8 cellular contexts compared by ENCODE assay signal in the genomic region with DNA sequence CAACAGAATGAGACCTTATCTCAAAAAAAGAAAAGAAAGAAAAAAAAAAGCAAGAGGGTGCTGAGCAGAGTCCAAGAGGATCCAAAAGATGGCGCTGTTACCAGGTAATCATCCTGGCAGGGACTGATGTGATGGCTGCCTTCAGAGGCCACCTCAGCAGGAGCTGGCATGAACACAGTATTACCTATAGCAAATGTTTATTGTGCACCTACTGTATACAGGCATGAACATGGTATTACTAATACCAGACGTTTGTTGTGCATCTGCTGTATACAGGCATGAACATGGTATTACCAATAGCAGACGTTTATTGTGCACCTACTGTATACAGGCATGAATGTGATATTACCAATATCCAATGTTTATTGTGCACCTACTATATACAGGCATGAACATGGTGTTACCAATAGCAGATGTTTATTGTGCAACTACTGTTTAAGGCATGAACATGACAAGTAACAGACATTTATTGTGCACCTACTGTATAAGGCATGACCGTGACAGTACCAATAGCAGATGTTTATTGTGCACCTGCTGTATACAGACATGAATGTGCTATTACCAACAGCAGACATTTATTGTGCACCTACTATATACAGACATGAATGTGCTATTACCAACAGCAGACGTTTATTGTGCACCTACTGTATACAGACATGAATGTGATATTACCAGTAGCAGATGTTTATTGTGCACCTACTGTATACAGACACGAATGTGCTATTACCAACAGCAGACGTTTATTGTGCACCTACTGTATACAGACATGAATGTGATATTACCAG.
DNase-seq lines count a peak whose midpoint lies in the region; ATAC-seq lines count a peak whose summit lies in the region.

No MANE protein-coding gene starts in this region.

- DNase-seq in activated naive CD4-positive, alpha-beta T cell treated with anti-CD3 and anti-CD28 coated beads for 36 hours, result peak; percentile 52
- DNase-seq in activated naive CD4-positive, alpha-beta T cell (lab: John Stamatoyannopoulos, UW), result no peak
- DNase-seq in NCI-H1105 treated with DMSO at 0.1 percent for 48 hours (lab: John Stamatoyannopoulos, UW), result peak; percentile 12
- peak; percentile 58 for DNase-seq in cerebellar cortex (ENCODE audit: low spot score)
- no peak for DNase-seq in stimulated activated naive B cell treated with anti-CD40 and anti-IgM and Interleukin-4, amounts not matched to agents 10 μg/mL and 1 μg/mL and 100 μg/mL, for 72 hours
- DNase-seq in left cardiac atrium, result no peak
- DNase-seq in NOMO-1 treated with DMSO at 0.1 percent for 48 hours (lab: John Stamatoyannopoulos, UW; ENCODE audit: unreplicated experiment), result no peak

- peak; percentile 61 to 79 for ATAC-seq in stimulated activated naive B cell treated with anti-CD40 and anti-IgM and Interleukin-4, amounts not matched to agents 10 μg/mL and 1 μg/mL and 100 μg/mL, for 72 hours (replicated peaks)
- ATAC-seq in activated CD4-positive, CD25-positive, alpha-beta regulatory T cell treated with anti-CD3 and anti-CD28 coated beads, Interleukin-2, amount 50 U/mL, for 24 hours, result no peak
- ATAC-seq in left cardiac atrium, result no peak

- no peaks in the 10 kb centered on the region for H3K9me3 Mint-ChIP-seq in activated naive CD4-positive, alpha-beta T cell treated with anti-CD3 and anti-CD28 coated beads for 36 hours
- H3K9me3 Mint-ChIP-seq in stimulated activated naive B cell treated with anti-CD40 and anti-IgM and Interleukin-4, amounts not matched to agents 10 μg/mL and 1 μg/mL and 100 μg/mL, for 72 hours, result no peaks in the 10 kb centered on the region

- H3K4me3 Mint-ChIP-seq in activated naive CD4-positive, alpha-beta T cell treated with anti-CD3 and anti-CD28 coated beads for 36 hours, result no peak overlapping the region
- H3K4me3 Mint-ChIP-seq in stimulated activated naive B cell treated with anti-CD40 and anti-IgM and Interleukin-4, amounts not matched to agents 10 μg/mL and 1 μg/mL and 100 μg/mL, for 72 hours, result no peak overlapping the region

- CTCF ChIA-PET in activated naive CD4-positive, alpha-beta T cell treated with anti-CD3 and anti-CD28 coated beads for 36 hours (lab: Charles Lee), result interaction anchor here (0.6 to 1.3 kb wide), 4 partner anchors 11 to 257 kb away, joined by 3 to 5 read pairs (median 4); no protein-coding TSS in a partner anchor

- no peaks in the 10 kb centered on the region for H3K27me3 Mint-ChIP-seq in activated naive CD4-positive, alpha-beta T cell treated with anti-CD3 and anti-CD28 coated beads for 36 hours (ENCODE audit: low read depth)
- no peaks in the 10 kb centered on the region for H3K27me3 Mint-ChIP-seq in stimulated activated naive B cell treated with anti-CD40 and anti-IgM and Interleukin-4, amounts not matched to agents 10 μg/mL and 1 μg/mL and 100 μg/mL, for 72 hours

- intact Hi-C loops in activated naive CD4-positive, alpha-beta T cell treated with anti-CD3 and anti-CD28 coated beads for 36 hours (cut with micrococcal nuclease), result loop anchor here (2.0 kb wide), 1 partner anchor 62 kb away; no protein-coding TSS in a partner anchor
- intact Hi-C loops in left cardiac atrium (cut with DNase I), result no loop called here

- no peak overlapping the region for H3K27ac Mint-ChIP-seq in activated naive CD4-positive, alpha-beta T cell treated with anti-CD3 and anti-CD28 coated beads for 36 hours
- no peak overlapping the region for H3K27ac Mint-ChIP-seq in stimulated activated naive B cell treated with anti-CD40 and anti-IgM and Interleukin-4, amounts not matched to agents 10 μg/mL and 1 μg/mL and 100 μg/mL, for 72 hours

- no peaks in the 10 kb centered on the region for H3K36me3 Mint-ChIP-seq in activated naive CD4-positive, alpha-beta T cell treated with anti-CD3 and anti-CD28 coated beads for 36 hours (ENCODE audit: low read depth)
- no peaks in the 10 kb centered on the region for H3K36me3 Mint-ChIP-seq in stimulated activated naive B cell treated with anti-CD40 and anti-IgM and Interleukin-4, amounts not matched to agents 10 μg/mL and 1 μg/mL and 100 μg/mL, for 72 hours

- H3K4me1 Mint-ChIP-seq in activated naive CD4-positive, alpha-beta T cell treated with anti-CD3 and anti-CD28 coated beads for 36 hours (ENCODE audit: low read depth), result peaks cover 8% of the 10 kb centered on the region
- H3K4me1 Mint-ChIP-seq in stimulated activated naive B cell treated with anti-CD40 and anti-IgM and Interleukin-4, amounts not matched to agents 10 μg/mL and 1 μg/mL and 100 μg/mL, for 72 hours, result peaks cover 0 to 9% of the 10 kb centered on the region in 2 donors

Comparison
In these comparisons a context has a peak if more than half of its experiments do, and no peak if none do; other contexts are left out.
1. DNase-seq: peak in activated naive CD4-positive, alpha-beta T cell treated with anti-CD3 and anti-CD28 coated beads for 36 hours (single experiment), NCI-H1105 treated with DMSO at 0.1 percent for 48 hours (single experiment) and cerebellar cortex (single experiment); none in activated naive CD4-positive, alpha-beta T cell (0 of 4), stimulated activated naive B cell treated with anti-CD40 and anti-IgM and Interleukin-4, amounts not matched to agents 10 μg/mL and 1 μg/mL and 100 μg/mL, for 72 hours (single experiment), left cardiac atrium (single experiment) and NOMO-1 treated with DMSO at 0.1 percent for 48 hours (single experiment).
2. ATAC-seq: peak in stimulated activated naive B cell treated with anti-CD40 and anti-IgM and Interleukin-4, amounts not matched to agents 10 μg/mL and 1 μg/mL and 100 μg/mL, for 72 hours (2 of 2); none in activated CD4-positive, CD25-positive, alpha-beta regulatory T cell treated with anti-CD3 and anti-CD28 coated beads, Interleukin-2, amount 50 U/mL, for 24 hours (0 of 2) and left cardiac atrium (0 of 2).